ENCODE assay signal across 12 cellular contexts in the genomic region with DNA sequence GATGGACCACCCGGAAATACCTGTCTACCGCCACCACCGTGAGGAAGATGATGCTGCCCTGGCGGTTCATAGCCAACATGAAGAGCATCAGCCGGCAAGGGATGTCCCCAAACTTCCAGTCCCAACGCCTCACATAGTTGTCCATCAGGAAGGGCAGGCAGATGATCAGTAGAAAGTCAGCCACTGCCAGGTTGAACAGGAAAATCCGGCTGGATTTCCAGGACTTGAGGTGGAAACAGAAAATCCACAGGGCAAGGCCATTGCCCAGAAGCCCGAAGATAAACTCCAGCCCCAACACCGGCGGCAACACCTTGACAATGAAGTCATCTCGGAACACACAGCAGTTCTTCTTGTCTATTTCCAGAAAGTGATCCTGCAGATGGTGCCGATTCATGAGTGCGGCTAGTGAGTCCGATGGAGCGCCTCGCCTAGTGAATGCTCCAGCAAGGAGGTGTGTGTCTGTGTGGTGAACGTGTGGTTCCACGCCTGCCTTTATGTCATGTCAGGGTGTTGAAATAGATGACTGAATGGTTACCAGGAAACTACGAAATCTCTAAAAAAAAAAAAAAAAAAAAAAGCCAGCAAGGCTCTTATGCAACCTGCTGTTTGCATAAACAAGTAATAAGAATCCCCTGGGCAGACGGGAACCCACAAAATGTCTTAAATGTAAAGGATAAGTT. TPM values are rescaled to one million over a fixed set of nuclear protein-coding genes. Genes with fewer than 3 reads are reported as not detected.
DNase-seq lines count a peak whose midpoint lies in the region; ATAC-seq, FAIRE-seq and TF ChIP-seq lines count a peak whose summit lies in the region.
"Not testable (repeated sequence)": the region's sequence is repeated elsewhere in the genome, so short reads cannot be mapped to it uniquely, and the experiment has no call there.
"Had no signal": no experiment of that assay in that cellular context is flagged by ENCODE, and none has a peak within 500 bp of the region (broad histone marks: within the 10 kb centered on the region; RNA-seq: fewer than 3 reads in every experiment).

A gene (minus strand): TSS at position 468 of the 680 bp plus-strand sequence. CDS start 74 bp downstream, at position 394.

- not testable (repeated sequence) for H3K9me2 ChIP-seq in Karpas-422 (replicated peaks; ENCODE audit: insufficient read depth, low read length)

- not testable (repeated sequence) for H3K4me3 ChIP-seq in Karpas-422 (ENCODE audit: low read length); naive thymus-derived CD4-positive, alpha-beta T cell (ENCODE audit: low read length)
- H3K4me3 ChIP-seq in keratinocyte (ENCODE audit: control insufficient read depth in 2 of 3, extremely low read depth in 1 of 3, insufficient read depth in 2 of 3, low read depth in 1 of 3, low read length in 3 of 3) (peak within 1 kb of the TSS in 2 of 3 experiments; percentile 13 to 28), spleen (peak within 1 kb of the TSS in 3 of 8 donors; percentile 5 to 39 (median 25))

- not testable (repeated sequence) for H3K27me3 ChIP-seq in Karpas-422 (ENCODE audit: low read length); keratinocyte (ENCODE audit: control insufficient read depth, extremely low read depth, insufficient read depth, low read length); naive thymus-derived CD4-positive, alpha-beta T cell (ENCODE audit: control insufficient read depth in 2 of 2, insufficient read depth in 2 of 2, low read length in 2 of 2); spleen (replicated peaks in 1 of 7)

- H3K9me1 ChIP-seq in keratinocyte (ENCODE audit: control insufficient read depth, extremely low read depth, insufficient read depth, low read length): not testable (repeated sequence)

- not testable (repeated sequence) for TF ChIP-seq CTCF in keratinocyte (optimal IDR thresholded peaks at IDR 0.05 in 1 of 3, IDR thresholded peaks at IDR 0.05 in 1 of 3, conservative IDR thresholded peaks at IDR 0.05 in 1 of 3; ENCODE audit: extremely low read depth in 1 of 3, insufficient read depth in 2 of 3, low read length in 3 of 3); spleen (IDR thresholded peaks at IDR 0.05 in 8 of 11, conservative IDR thresholded peaks at IDR 0.05 in 3 of 11)

- dilution Hi-C loops in keratinocyte (cut with MboI; ENCODE audit: extremely low pct_ligation_motif_present, low sequenced_read_pairs): not testable (repeated sequence)

- POLR2A ChIA-PET in naive thymus-derived CD4-positive, alpha-beta T cell (lab: Charles Lee): not testable (repeated sequence)

- not testable (repeated sequence) for H4K20me1 ChIP-seq in Karpas-422 (ENCODE audit: insufficient read depth, low read depth, low read length); keratinocyte (ENCODE audit: control insufficient read depth, extremely low read depth, insufficient read depth, low read length)

- H3K9me3 Mint-ChIP-seq in naive thymus-derived CD4-positive, alpha-beta T cell: not testable (repeated sequence)

- not testable (repeated sequence) for H3K36me3 Mint-ChIP-seq in naive thymus-derived CD4-positive, alpha-beta T cell

- H3K27me3 Mint-ChIP-seq in naive thymus-derived CD4-positive, alpha-beta T cell: not testable (repeated sequence)

- WGBS in spleen, 5 donors: 74 to 88% (median 82%) methylated on average over 20 of the region's 20 CpGs

- ATAC-seq in naive thymus-derived CD4-positive, alpha-beta T cell: peak; percentile 83

- H3K79me2 ChIP-seq in Karpas-422 (ENCODE audit: low read length); keratinocyte (ENCODE audit: control insufficient read depth, insufficient read depth, low read length): not testable (repeated sequence)

- CTCF ChIA-PET in naive thymus-derived CD4-positive, alpha-beta T cell (lab: Charles Lee): not testable (repeated sequence)

- TF ChIP-seq POLR2A in spleen (IDR thresholded peaks at IDR 0.05): not testable (repeated sequence)

- H3K4me1 ChIP-seq in Karpas-422 (ENCODE audit: low read length); naive thymus-derived CD4-positive, alpha-beta T cell (ENCODE audit: control insufficient read depth in 2 of 2, insufficient read depth in 2 of 2, low read length in 2 of 2); spleen: not testable (repeated sequence)
- peaks cover 25% of the 10 kb centered on the region for H3K4me1 ChIP-seq in keratinocyte (ENCODE audit: control insufficient read depth, extremely low read depth, insufficient read depth, low read length)

- not testable (repeated sequence) for H3K9ac ChIP-seq in Karpas-422 (ENCODE audit: low read length)
- peak within 1 kb of the TSS; percentile 64 for H3K9ac ChIP-seq in keratinocyte (ENCODE audit: control insufficient read depth, extremely low read depth, insufficient read depth, low read length)

- H3K9me3 ChIP-seq in Karpas-422 (ENCODE audit: low read length); keratinocyte (ENCODE audit: control insufficient read depth, low read depth, low read length); naive thymus-derived CD4-positive, alpha-beta T cell (ENCODE audit: control insufficient read depth in 2 of 3, low read length in 3 of 3); spleen: not testable (repeated sequence)

- intact Hi-C loops in naive thymus-derived CD4-positive, alpha-beta T cell (cut with micrococcal nuclease); spleen (cut with DNase I; ENCODE audit: low total_unique reads): not testable (repeated sequence)

- H2AFZ ChIP-seq in Karpas-422 (ENCODE audit: low read length): not testable (repeated sequence)
- H2AFZ ChIP-seq in keratinocyte (ENCODE audit: control insufficient read depth, low read length): peak within 1 kb of the TSS; percentile 63

- H3K4me1 Mint-ChIP-seq in naive thymus-derived CD4-positive, alpha-beta T cell: not testable (repeated sequence)

- not testable (repeated sequence) for H3K27ac Mint-ChIP-seq in naive thymus-derived CD4-positive, alpha-beta T cell

- DNase-seq in Ammon's horn (ENCODE audit: low spot score) (peak; percentile 29), Karpas-422 (peak; percentile 61), NOMO-1 (lab: John Stamatoyannopoulos, UW; ENCODE audit: unreplicated experiment in 2 of 2) (peak; percentile 75 to 96), amniotic epithelial cell (ENCODE audit: low read depth) (peak; percentile 86), fibroblast of gingiva (ENCODE audit: low read depth) (peak; percentile 71), keratinocyte (ENCODE audit: low read depth, low spot score) (peak; percentile 52), spleen (peak; percentile 82)
- not testable (repeated sequence) for DNase-seq in naive thymus-derived CD4-positive, alpha-beta T cell

- not testable (repeated sequence) for H3K27ac ChIP-seq in Karpas-422 (ENCODE audit: low read length); naive thymus-derived CD4-positive, alpha-beta T cell (ENCODE audit: low read depth, low read length)
- H3K27ac ChIP-seq in keratinocyte (ENCODE audit: control insufficient read depth, insufficient read depth, low read length): peak within 1 kb of the TSS; percentile 59
- H3K27ac ChIP-seq in spleen: peak within 1 kb of the TSS in 6 of 8 donors; percentile 4 to 80 (median 58)

- FAIRE-seq in keratinocyte (lab: Jason Lieb, UNC): peak; percentile 83

- H3K4me3 Mint-ChIP-seq in naive thymus-derived CD4-positive, alpha-beta T cell: not testable (repeated sequence)

- not testable (repeated sequence) for H3K4me2 ChIP-seq in Karpas-422 (ENCODE audit: low read depth, low read length, poor library complexity, severe bottlenecking)
- H3K4me2 ChIP-seq in keratinocyte (ENCODE audit: control insufficient read depth, extremely low read depth, insufficient read depth, low read depth, low read length): peak within 1 kb of the TSS; percentile 73

- H3K36me3 ChIP-seq in Karpas-422 (ENCODE audit: insufficient read depth, low read length); keratinocyte (ENCODE audit: control insufficient read depth in 2 of 2, extremely low read depth in 1 of 2, insufficient read depth in 2 of 2, low read length in 2 of 2); naive thymus-derived CD4-positive, alpha-beta T cell (ENCODE audit: control insufficient read depth in 2 of 3, insufficient read depth in 3 of 3, low read length in 3 of 3); spleen: not testable (repeated sequence)

RNA-seq across cellular contexts. Expression of the gene that starts here (rescaled TPM):
- not detected in 2 replicates for total RNA-seq in Karpas-422 (2014; rRNA removed; shearing (Covaris generic); ENCODE audit: low replicate concordance)
- 8.8 to 30.1 TPM (median 18.3 TPM) in 3 replicates for polyA plus RNA-seq in keratinocyte
- 5.5 TPM for polyA plus RNA-seq in keratinocyte (2011; ENCODE audit: low read depth)
- 5.5 and 6.0 TPM in 2 replicates for polyA plus RNA-seq in keratinocyte (2011; cell fraction: cytosol; rRNA removed)
- 55.9 and 66.7 TPM in 2 replicates for polyA plus RNA-seq in keratinocyte (2011; cell fraction: nucleus; rRNA removed)
- 5.0 and 14.9 TPM in 2 replicates for polyA plus RNA-seq in keratinocyte (2012; ENCODE audit: low replicate concordance)
- 10.9 to 46.7 TPM (median 20.8 TPM) in 3 replicates for polyA minus RNA-seq in keratinocyte
- polyA minus RNA-seq in keratinocyte (2011; cell fraction: cytosol; rRNA and poly(A)+ RNA removed): 2.7 TPM
- 30.8 and 36.6 TPM in 2 replicates for polyA minus RNA-seq in keratinocyte (2011; cell fraction: nucleus; rRNA and poly(A)+ RNA removed)
- 10 to 100 TPM in 1 of 5 experiments, 1 to 10 TPM in 1, under 1 TPM in 1, not detected in 2; 0.22 to 11.9 (median 1.5) TPM for total RNA-seq in naive thymus-derived CD4-positive, alpha-beta T cell
- not detected for polyA plus RNA-seq in naive thymus-derived CD4-positive, alpha-beta T cell
- 10 to 100 TPM in 6 of 7 donors, 1 to 10 TPM in 1; 9.9 to 43.0 (median 20.7) TPM for total RNA-seq in spleen
- 1 to 10 TPM in 2 of 3 donors, under 1 TPM in 1; 0.53 to 1.8 (median 1.0) TPM for polyA plus RNA-seq in spleen
- total RNA-seq: activated CD4-positive, alpha-beta memory T cell treated with anti-CD3 and anti-CD28 coated beads, Interleukin-2, amount 10 ng/mL, durations not matched to agents 7 days and 5 days; esophagus muscularis mucosa; glomerular endothelial cell; thyroid gland had no signal

Comparison
In these comparisons a context has a peak if more than half of its experiments do, and no peak if none do; other contexts are left out.
1. Peak in DNase-seq in Karpas-422; RNA of the gene not detected or under 1 TPM.